Comparison of ENCODE assay signal across 8 cellular contexts in genomic region chr13:102799544-102800144, GRCh38. TPM values are rescaled to one million over a fixed set of nuclear protein-coding genes. Genes with fewer than 3 reads are reported as not detected.
DNase-seq lines count a peak whose midpoint lies in the region; ATAC-seq and TF ChIP-seq lines count a peak whose summit lies in the region.

No MANE protein-coding gene starts in this region.

- ATAC-seq in GM18867 (IDR thresholded peaks at IDR 0.05; ENCODE audit: unreplicated experiment) (peak; percentile 15), HG03064 (IDR thresholded peaks at IDR 0.05; ENCODE audit: low read depth, unreplicated experiment) (peak; percentile 8), SK-N-SH treated with all-trans-retinoic acid at 6 μM for 48 hours (peak; percentile 31), lung (ENCODE audit: insufficient read depth, low FRiP score) (peak; percentile 25)

- TF ChIP-seq CTCF in AG10803 (conservative IDR thresholded peaks at IDR 0.05; ENCODE audit: low read length) (no peak), lung (IDR thresholded peaks at IDR 0.05; ENCODE audit: control extremely low read depth, extremely low read depth) (no peak), tibial artery (IDR thresholded peaks at IDR 0.05) (no peak)

- H3K27me3 ChIP-seq in ectodermal cell (ENCODE audit: control insufficient read depth, insufficient read depth, low read length, poor library complexity, severe bottlenecking) (peaks cover 37% of the 10 kb centered on the region), lung (ENCODE audit: control insufficient read depth, insufficient read depth) (no peaks in the 10 kb centered on the region), tibial artery (no peaks in the 10 kb centered on the region)

- DNase-seq in AG10803 (ENCODE audit: low read depth) (peak; percentile 22), lung (ENCODE audit: low spot score) (peak; percentile 31), tibial artery (peak in 1 of 2 donors; percentile 72), NCI-H187 treated with DMSO at 0.1 percent for 48 hours (lab: John Stamatoyannopoulos, UW) (no peak)

- H3K4me3 ChIP-seq in AG10803 (ENCODE audit: low read length) (peak overlapping the region; percentile 94), ectodermal cell (ENCODE audit: insufficient read depth, low read depth, low read length) (peak overlapping the region; percentile 72), lung (peak overlapping the region; percentile 58), tibial artery (peak overlapping the region; percentile 66 to 73)

- H3K27ac ChIP-seq in ectodermal cell (ENCODE audit: insufficient read depth, low read depth, low read length, poor library complexity, severe bottlenecking), result no peak overlapping the region
- peak overlapping the region; percentile 82 to 93 for H3K27ac ChIP-seq in lung (ENCODE audit: low read depth in 1 of 2, low read length in 1 of 2)
- H3K27ac ChIP-seq in tibial artery, result peak overlapping the region; percentile 72 to 87

- no peaks in the 10 kb centered on the region for H3K9me3 ChIP-seq in ectodermal cell (ENCODE audit: control insufficient read depth, low read length)
- H3K9me3 ChIP-seq in lung (ENCODE audit: control insufficient read depth in 2 of 2, insufficient read depth in 1 of 2, low read length in 1 of 2), result no peaks in the 10 kb centered on the region
- H3K9me3 ChIP-seq in tibial artery, result no peaks in the 10 kb centered on the region

- intact Hi-C loops in tibial artery (cut with DNase I; ENCODE audit: low total_unique reads), result loop anchor here (5.0 to 10.0 kb wide), 3 partner anchors 45 to 202 kb away; partner anchors contain the start of genes ERCC5 and TPP2

- no peaks in the 10 kb centered on the region for H3K36me3 ChIP-seq in ectodermal cell (ENCODE audit: control insufficient read depth, insufficient read depth, low read length)
- H3K36me3 ChIP-seq in lung (ENCODE audit: control insufficient read depth in 2 of 2, insufficient read depth in 2 of 2, low read length in 2 of 2), result no peaks in the 10 kb centered on the region
- no peaks in the 10 kb centered on the region for H3K36me3 ChIP-seq in tibial artery

- H3K4me1 ChIP-seq in ectodermal cell (ENCODE audit: control insufficient read depth, insufficient read depth, low read length), result no peaks in the 10 kb centered on the region
- peaks cover 2 to 10% of the 10 kb centered on the region in 2 donors for H3K4me1 ChIP-seq in lung (ENCODE audit: control insufficient read depth in 2 of 2, insufficient read depth in 2 of 2, low read length in 2 of 2)
- peaks cover 0 to 27% (median 7%) of the 10 kb centered on the region in 4 donors for H3K4me1 ChIP-seq in tibial artery

- 1 to 2% methylated on average over 52 of the region's 52 CpGs for WGBS in ectodermal cell, 2 experiments
- WGBS in lung, 2 donors, result 1 to 2% methylated on average over 49 to 52 of the region's 52 CpGs

TF ChIP-seq in SK-N-SH treated with all-trans-retinoic acid at 6 μM for 48 hours, 23 proteins besides CTCF, POLR2A, EP300 and RAD21 (continues in another document):
- TF ChIP-seq BACH2 (CRISPR knock-in tag; IDR thresholded peaks at IDR 0.05; ENCODE audit: borderline replicate concordance) (no peak), GLIS3 (CRISPR knock-in tag; IDR thresholded peaks at IDR 0.05) (no peak), ZFP3 (CRISPR knock-in tag; IDR thresholded peaks at IDR 0.05) (no peak), ZNF70 (CRISPR knock-in tag; IDR thresholded peaks at IDR 0.05) (no peak; the same call in 1 of the 2 replicates), OSR1 (CRISPR knock-in tag; IDR thresholded peaks at IDR 0.05) (no peak), ZC3H10 (CRISPR knock-in tag; IDR thresholded peaks at IDR 0.05) (no peak), SNAI2 (CRISPR knock-in tag; IDR thresholded peaks at IDR 0.05) (no peak), ARNTL (CRISPR knock-in tag; IDR thresholded peaks at IDR 0.05; ENCODE audit: borderline replicate concordance, low read depth) (no peak), ESRRG (CRISPR knock-in tag; IDR thresholded peaks at IDR 0.05) (no peak), TSHZ2 (CRISPR knock-in tag; IDR thresholded peaks at IDR 0.05) (no peak), CSDC2 (CRISPR knock-in tag; IDR thresholded peaks at IDR 0.05) (no peak), TOX (CRISPR knock-in tag; IDR thresholded peaks at IDR 0.05; ENCODE audit: borderline replicate concordance) (no peak), ZFP30 (CRISPR knock-in tag; IDR thresholded peaks at IDR 0.05) (no peak), ISL1 (CRISPR knock-in tag; IDR thresholded peaks at IDR 0.05) (no peak), ZNF8 (CRISPR knock-in tag; IDR thresholded peaks at IDR 0.05) (no peak), TCF4 (CRISPR knock-in tag; IDR thresholded peaks at IDR 0.05; ENCODE audit: borderline replicate concordance) (no peak; the same call in 1 of the 2 replicates), RARB (CRISPR knock-in tag; IDR thresholded peaks at IDR 0.05) (no peak)
- TF ChIP-seq, protein P1, sequence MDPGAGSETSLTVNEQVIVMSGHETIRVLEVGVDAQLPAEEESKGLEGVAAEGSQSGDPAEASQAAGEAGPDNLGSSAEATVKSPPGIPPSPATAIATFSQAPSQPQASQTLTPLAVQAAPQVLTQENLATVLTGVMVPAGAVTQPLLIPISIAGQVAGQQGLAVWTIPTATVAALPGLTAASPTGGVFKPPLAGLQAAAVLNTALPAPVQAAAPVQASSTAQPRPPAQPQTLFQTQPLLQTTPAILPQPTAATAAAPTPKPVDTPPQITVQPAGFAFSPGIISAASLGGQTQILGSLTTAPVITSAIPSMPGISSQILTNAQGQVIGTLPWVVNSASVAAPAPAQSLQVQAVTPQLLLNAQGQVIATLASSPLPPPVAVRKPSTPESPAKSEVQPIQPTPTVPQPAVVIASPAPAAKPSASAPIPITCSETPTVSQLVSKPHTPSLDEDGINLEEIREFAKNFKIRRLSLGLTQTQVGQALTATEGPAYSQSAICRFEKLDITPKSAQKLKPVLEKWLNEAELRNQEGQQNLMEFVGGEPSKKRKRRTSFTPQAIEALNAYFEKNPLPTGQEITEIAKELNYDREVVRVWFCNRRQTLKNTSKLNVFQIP (CRISPR knock-in tag; IDR thresholded peaks at IDR 0.05; ENCODE audit: borderline replicate concordance, low read depth), result no peak
- TF ChIP-seq, protein P2, sequence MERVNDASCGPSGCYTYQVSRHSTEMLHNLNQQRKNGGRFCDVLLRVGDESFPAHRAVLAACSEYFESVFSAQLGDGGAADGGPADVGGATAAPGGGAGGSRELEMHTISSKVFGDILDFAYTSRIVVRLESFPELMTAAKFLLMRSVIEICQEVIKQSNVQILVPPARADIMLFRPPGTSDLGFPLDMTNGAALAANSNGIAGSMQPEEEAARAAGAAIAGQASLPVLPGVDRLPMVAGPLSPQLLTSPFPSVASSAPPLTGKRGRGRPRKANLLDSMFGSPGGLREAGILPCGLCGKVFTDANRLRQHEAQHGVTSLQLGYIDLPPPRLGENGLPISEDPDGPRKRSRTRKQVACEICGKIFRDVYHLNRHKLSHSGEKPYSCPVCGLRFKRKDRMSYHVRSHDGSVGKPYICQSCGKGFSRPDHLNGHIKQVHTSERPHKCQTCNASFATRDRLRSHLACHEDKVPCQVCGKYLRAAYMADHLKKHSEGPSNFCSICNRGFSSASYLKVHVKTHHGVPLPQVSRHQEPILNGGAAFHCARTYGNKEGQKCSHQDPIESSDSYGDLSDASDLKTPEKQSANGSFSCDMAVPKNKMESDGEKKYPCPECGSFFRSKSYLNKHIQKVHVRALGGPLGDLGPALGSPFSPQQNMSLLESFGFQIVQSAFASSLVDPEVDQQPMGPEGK (CRISPR knock-in tag; IDR thresholded peaks at IDR 0.05; ENCODE audit: borderline replicate concordance), result no peak

RNA-seq across cellular contexts. Expression of gene BIVM, which starts 0.7 kb away (rescaled TPM):
- 17.2 TPM for polyA plus RNA-seq in ectodermal cell (2013, experiment 1 of 4)
- 11.5 TPM for polyA plus RNA-seq in ectodermal cell (2013, experiment 2 of 4)
- 11.4 TPM for polyA plus RNA-seq in ectodermal cell (2013, experiment 3 of 4)
- polyA plus RNA-seq in ectodermal cell (2013, experiment 4 of 4), result 11.2 TPM
- total RNA-seq in lung, result 10 to 100 TPM; 14.8 to 38.4 TPM
- 10 to 100 TPM in 1 of 2 donors, 1 to 10 TPM in 1; 5.5 to 11.5 TPM for polyA plus RNA-seq in lung

RNA-seq across cellular contexts. Expression of gene POGLUT2, which starts 0.9 kb away (rescaled TPM):
- 20.9 TPM for polyA plus RNA-seq in ectodermal cell (2013, experiment 1 of 4)
- polyA plus RNA-seq in ectodermal cell (2013, experiment 2 of 4), result 21.5 TPM
- polyA plus RNA-seq in ectodermal cell (2013, experiment 3 of 4), result 20.8 TPM
- polyA plus RNA-seq in ectodermal cell (2013, experiment 4 of 4), result 22.9 TPM
- 10 to 100 TPM in 1 of 2 donors, 1 to 10 TPM in 1; 4.6 to 13.9 TPM for total RNA-seq in lung
- 1 to 10 TPM; 1.4 to 4.5 TPM for polyA plus RNA-seq in lung

RNA-seq across cellular contexts. Expression of gene TEX30, which starts 26.1 kb away (rescaled TPM):
- 18.0 TPM for polyA plus RNA-seq in ectodermal cell (2013, experiment 1 of 4)
- 18.7 TPM for polyA plus RNA-seq in ectodermal cell (2013, experiment 2 of 4)
- polyA plus RNA-seq in ectodermal cell (2013, experiment 3 of 4), result 16.9 TPM
- 19.1 TPM for polyA plus RNA-seq in ectodermal cell (2013, experiment 4 of 4)
- total RNA-seq in lung, result 10 to 100 TPM in 1 of 2 donors, 1 to 10 TPM in 1; 5.1 to 10.2 TPM
- 10 to 100 TPM in 1 of 2 donors, 1 to 10 TPM in 1; 6.9 to 12.4 TPM for polyA plus RNA-seq in lung

RNA-seq across cellular contexts. Expression of gene ERCC5, which starts 46.2 kb away (rescaled TPM):
- polyA plus RNA-seq in ectodermal cell (2013, experiment 1 of 4), result 41.9 TPM
- 38.9 TPM for polyA plus RNA-seq in ectodermal cell (2013, experiment 2 of 4)
- polyA plus RNA-seq in ectodermal cell (2013, experiment 3 of 4), result 33.5 TPM
- polyA plus RNA-seq in ectodermal cell (2013, experiment 4 of 4), result 38.1 TPM
- 10 to 100 TPM; 36.9 to 81.4 TPM for total RNA-seq in lung
- 10 to 100 TPM; 23.0 to 79.2 TPM for polyA plus RNA-seq in lung
